Comparison of ENCODE assay signal across 8 cellular contexts in genomic region chr1:6701437-6702153, GRCh38. TPM values are rescaled to one million over a fixed set of nuclear protein-coding genes. Genes with fewer than 3 reads are reported as not detected.
A peak's percentile ranks its signal among the peaks of the same experiment; 100 is the strongest.
DNase-seq lines count a peak whose midpoint lies in the region; ATAC-seq and TF ChIP-seq lines count a peak whose summit lies in the region.

DNAJC11 (minus strand) TSS chr1:6701816; CDS start chr1:6701800, 16 bp downstream.

- CTCF ChIA-PET in Caco-2 (lab: Charles Lee) = interaction anchor here (0.6 to 1.0 kb wide), 4 partner anchors 23 to 1906 kb away, joined by 3 to 9 read pairs (median 6); partner anchors contain the start of gene CAMTA1
- CTCF ChIA-PET in activated CD8-positive, alpha-beta memory T cell treated with anti-CD3 and anti-CD28 coated beads, Interleukin-2, amount 10 ng/mL, durations not matched to agents 7 days and 5 days (lab: Charles Lee) = interaction anchor here (0.6 to 1.5 kb wide), 15 partner anchors 10 to 516 kb away, joined by 3 to 12 read pairs (median 4); partner anchors contain the start of genes CAMTA1, KLHL21, NOL9 and TAS1R1

- no peaks in the 10 kb centered on the region for H3K27me3 Mint-ChIP-seq in Caco-2 (ENCODE audit: insufficient read depth, unreplicated experiment)
- no peaks in the 10 kb centered on the region for H3K27me3 Mint-ChIP-seq in activated CD8-positive, alpha-beta memory T cell treated with anti-CD3 and anti-CD28 coated beads, Interleukin-2, amount 10 ng/mL, durations not matched to agents 7 days and 5 days
- H3K27me3 Mint-ChIP-seq in endodermal cell (ENCODE audit: insufficient read depth) = peaks cover 4% of the 10 kb centered on the region

- H3K36me3 Mint-ChIP-seq in Caco-2 (ENCODE audit: insufficient read depth, unreplicated experiment) (peaks cover 8% of the 10 kb centered on the region), endodermal cell (ENCODE audit: low read depth) (no peaks in the 10 kb centered on the region)
- H3K36me3 Mint-ChIP-seq in activated CD8-positive, alpha-beta memory T cell treated with anti-CD3 and anti-CD28 coated beads, Interleukin-2, amount 10 ng/mL, durations not matched to agents 7 days and 5 days = no peaks in the 10 kb centered on the region

- TSS peak; percentile 56 for BruUV-seq in Caco-2 (replicated peaks; lab: Mats Ljungman, UMichigan)

- intact Hi-C loops in Caco-2 (cut with micrococcal nuclease; ENCODE audit: unreplicated experiment) = no loop called here

- H3K27ac Mint-ChIP-seq in Caco-2 (ENCODE audit: unreplicated experiment) (peak within 1 kb of the TSS; percentile 85), endodermal cell (peak within 1 kb of the TSS; percentile 98)
- peak within 1 kb of the TSS; percentile 87 for H3K27ac Mint-ChIP-seq in activated CD8-positive, alpha-beta memory T cell treated with anti-CD3 and anti-CD28 coated beads, Interleukin-2, amount 10 ng/mL, durations not matched to agents 7 days and 5 days

- H3K27me3 ChIP-seq in Caco-2 (replicated peaks; ENCODE audit: control insufficient read depth, insufficient read depth, low read length) = no peaks in the 10 kb centered on the region
- peaks cover 1% of the 10 kb centered on the region for H3K27me3 ChIP-seq in endodermal cell (ENCODE audit: control insufficient read depth, insufficient read depth, low read length, poor library complexity, severe bottlenecking)

- H3K4me3 Mint-ChIP-seq in Caco-2 (ENCODE audit: unreplicated experiment) = peak within 1 kb of the TSS; percentile 79
- peak within 1 kb of the TSS; percentile 81 for H3K4me3 Mint-ChIP-seq in activated CD8-positive, alpha-beta memory T cell treated with anti-CD3 and anti-CD28 coated beads, Interleukin-2, amount 10 ng/mL, durations not matched to agents 7 days and 5 days
- peak within 1 kb of the TSS; percentile 87 for H3K4me3 Mint-ChIP-seq in endodermal cell

- H3K9ac ChIP-seq in endodermal cell (ENCODE audit: extremely low read depth, low read length, poor library complexity, severe bottlenecking) = peak within 1 kb of the TSS; percentile 98

- peak; percentile 86 to 92 for DNase-seq in Caco-2
- peak; percentile 99 for DNase-seq in GM20000 (ENCODE audit: low spot score)
- peak; percentile 82 for DNase-seq in HT-29 (ENCODE audit: low spot score)
- DNase-seq in NOMO-1 (lab: John Stamatoyannopoulos, UW; ENCODE audit: unreplicated experiment in 2 of 2) = peak; percentile 82 to 91
- peak; percentile 93 for DNase-seq in activated CD8-positive, alpha-beta memory T cell treated with anti-CD3 and anti-CD28 coated beads, Interleukin-2, amount 10 ng/mL, durations not matched to agents 7 days and 5 days
- peak; percentile 95 for DNase-seq in endodermal cell
- peak; percentile 97 for DNase-seq in mesenteric fat pad (ENCODE audit: low spot score)
- peak; percentile 90 for DNase-seq in stimulated activated CD8-positive, alpha-beta memory T cell treated with anti-CD3 and anti-CD28 coated beads, Interleukin-15, amount 100 ng/mL, for 24 hours (ENCODE audit: low read depth)

- H3K27ac ChIP-seq in endodermal cell (ENCODE audit: low read depth, low read length) = peak within 1 kb of the TSS; percentile 77

- peak; percentile 36 to 75 for TF ChIP-seq CTCF in Caco-2 (IDR thresholded peaks at IDR 0.05; ENCODE audit: insufficient read depth in 1 of 2, low read depth in 1 of 2, low read length in 1 of 2, severe bottlenecking in 1 of 2, unreplicated experiment in 1 of 2)
- TF ChIP-seq CTCF in GM20000 (IDR thresholded peaks at IDR 0.05; ENCODE audit: extremely low read depth, missing control alignments) = peak; percentile 100
- peak; percentile 98 for TF ChIP-seq CTCF in endodermal cell (conservative IDR thresholded peaks at IDR 0.05)

- H3K36me3 ChIP-seq in Caco-2 (ENCODE audit: control insufficient read depth, insufficient read depth, low read length) (no peaks in the 10 kb centered on the region), endodermal cell (ENCODE audit: control insufficient read depth, insufficient read depth, low read length) (no peaks in the 10 kb centered on the region)

- no peaks in the 10 kb centered on the region for H3K9me3 ChIP-seq in Caco-2
- no peaks in the 10 kb centered on the region for H3K9me3 ChIP-seq in endodermal cell (ENCODE audit: control insufficient read depth, low read length)

- H3K9me3 Mint-ChIP-seq in Caco-2 (ENCODE audit: unreplicated experiment) = no peaks in the 10 kb centered on the region
- no peaks in the 10 kb centered on the region for H3K9me3 Mint-ChIP-seq in activated CD8-positive, alpha-beta memory T cell treated with anti-CD3 and anti-CD28 coated beads, Interleukin-2, amount 10 ng/mL, durations not matched to agents 7 days and 5 days (ENCODE audit: low read depth)
- no peaks in the 10 kb centered on the region for H3K9me3 Mint-ChIP-seq in endodermal cell

- H3K4me3 ChIP-seq in Caco-2 (ENCODE audit: low read depth, low read length) = peak within 1 kb of the TSS; percentile 99
- H3K4me3 ChIP-seq in endodermal cell (ENCODE audit: low read length) = peak within 1 kb of the TSS; percentile 96

- POLR2A ChIA-PET in Caco-2 (lab: Charles Lee) = interaction anchor here (0.6 to 0.9 kb wide), 3 partner anchors 23 to 98 kb away, joined by 3 to 6 read pairs (median 3); partner anchors contain the start of gene CAMTA1

- WGBS in endodermal cell (ENCODE audit: insufficient coverage in 1 of 2, insufficient read length in 1 of 2), 2 experiments = 0 to 1% methylated on average over 5 to 80 of the region's 80 CpGs

- 0 out of 2 replicates have a peak, but pooled peaks cover 6% of the 10 kb centered on the region for H3K4me1 ChIP-seq in Caco-2
- peaks cover 5% of the 10 kb centered on the region for H3K4me1 ChIP-seq in endodermal cell (ENCODE audit: control insufficient read depth, insufficient read depth, low read length)

- peak; percentile 98 for ATAC-seq in activated CD8-positive, alpha-beta memory T cell treated with anti-CD3 and anti-CD28 coated beads, Interleukin-2, amount 10 ng/mL, durations not matched to agents 7 days and 5 days

- peaks cover 12% of the 10 kb centered on the region for H3K4me1 Mint-ChIP-seq in Caco-2 (ENCODE audit: low read depth, unreplicated experiment)
- peaks cover 35% of the 10 kb centered on the region for H3K4me1 Mint-ChIP-seq in activated CD8-positive, alpha-beta memory T cell treated with anti-CD3 and anti-CD28 coated beads, Interleukin-2, amount 10 ng/mL, durations not matched to agents 7 days and 5 days
- peaks cover 14% of the 10 kb centered on the region for H3K4me1 Mint-ChIP-seq in endodermal cell

RNA-seq across cellular contexts. Expression of gene DNAJC11, which starts in this region (rescaled TPM):
- total RNA-seq in Caco-2 (2022) (61.0 and 65.8 TPM in 2 replicates), endodermal cell (10 to 100 TPM; 64.7 to 71.1 TPM), mesenteric fat pad (42.4 TPM)
- total RNA-seq in HT-29 (2014; rRNA removed; shearing (Covaris generic)) = 48.2 and 64.3 TPM in 2 replicates
- total RNA-seq in activated CD8-positive, alpha-beta memory T cell treated with anti-CD3 and anti-CD28 coated beads, Interleukin-2, amount 10 ng/mL, durations not matched to agents 7 days and 5 days = 10 to 100 TPM; 45.4 to 51.0 TPM
- polyA plus RNA-seq in endodermal cell (2013, experiment 1 of 2) = 39.6 TPM
- 37.1 TPM for polyA plus RNA-seq in endodermal cell (2013, experiment 2 of 2)

Comparison
In these comparisons a context has a peak if more than half of its experiments do, and no peak if none do; other contexts are left out.
1. Peak in every context shown above with its lines: DNase-seq, ATAC-seq, H3K4me3 ChIP-seq and H3K27ac ChIP-seq.